Comparison of ENCODE assay signal across 8 cellular contexts in the genomic region with DNA sequence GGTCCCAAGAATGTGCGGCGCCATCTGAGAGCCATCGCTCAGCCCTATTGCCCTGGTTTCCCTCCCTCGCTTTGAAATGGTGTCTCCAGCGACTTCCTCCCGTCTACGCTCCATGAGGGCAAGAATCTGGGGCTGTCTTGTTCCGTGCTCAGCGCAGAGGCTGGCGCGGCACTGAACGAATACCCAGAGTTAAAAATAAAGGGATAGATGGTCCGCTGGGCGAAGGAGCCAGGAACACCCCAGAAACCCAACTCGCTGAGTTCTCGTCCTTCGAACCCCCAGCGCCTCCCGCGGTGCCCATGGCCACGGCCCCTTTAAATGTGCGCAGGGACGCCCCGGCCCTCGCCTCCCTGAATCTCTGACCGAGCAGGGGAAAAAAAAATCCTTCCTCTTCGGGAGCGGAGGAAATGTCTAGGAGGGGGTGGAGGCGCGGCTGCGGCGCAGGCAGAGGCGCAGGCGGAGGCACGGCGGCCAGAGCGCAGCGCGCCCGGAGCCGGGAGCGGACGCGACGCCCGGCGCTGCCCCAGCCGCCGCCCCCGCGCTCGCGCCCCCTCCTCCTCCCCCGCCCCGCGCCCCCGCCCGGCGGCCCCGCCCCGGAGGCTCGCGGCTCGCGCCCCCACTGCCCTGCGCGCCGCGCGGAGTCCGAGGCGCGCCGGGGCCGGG. TPM values are rescaled to one million over a fixed set of nuclear protein-coding genes. Genes with fewer than 3 reads are reported as not detected.
A peak's percentile ranks its signal among the peaks of the same experiment; 100 is the strongest.
DNase-seq lines count a peak whose midpoint lies in the region; ATAC-seq and TF ChIP-seq lines count a peak whose summit lies in the region.

No MANE protein-coding gene starts in this region.

- no peaks in the 10 kb centered on the region for H3K9me3 ChIP-seq in Panc1 (ENCODE audit: control insufficient read depth, insufficient read depth, low read depth, low read length)
- H3K9me3 ChIP-seq in esophagus (ENCODE audit: control insufficient read depth in 2 of 2, insufficient read depth in 1 of 2, low read depth in 1 of 2, low read length in 1 of 2): no peaks in the 10 kb centered on the region
- H3K9me3 ChIP-seq in lower lobe of right lung: no peaks in the 10 kb centered on the region
- H3K9me3 ChIP-seq in subcutaneous abdominal adipose tissue (ENCODE audit: control insufficient read depth in 5 of 5, low read length in 5 of 5): no peaks in the 10 kb centered on the region

- intact Hi-C loops in Panc1 (cut with micrococcal nuclease; ENCODE audit: unreplicated experiment): no loop called here
- intact Hi-C loops in lower lobe of right lung (cut with DNase I): no loop called here

- peak overlapping the region in 2 of 5 donors; percentile 17 to 44 for H3K9ac ChIP-seq in subcutaneous abdominal adipose tissue (ENCODE audit: low read length in 5 of 5)

- 5 to 9% methylated on average over 37 to 71 of the region's 75 CpGs for WGBS in esophagus, 2 donors

- H3K27ac ChIP-seq in Panc1 (ENCODE audit: low read length) (no peak overlapping the region), esophagus (ENCODE audit: low read depth in 2 of 2, low read length in 1 of 2) (peak overlapping the region in 1 of 2 donors; percentile 4), lower lobe of right lung (peak overlapping the region; percentile 76), subcutaneous abdominal adipose tissue (ENCODE audit: low read depth, low read length) (peak overlapping the region; percentile 78)

- no peaks in the 10 kb centered on the region for H3K4me1 ChIP-seq in Panc1 (ENCODE audit: control insufficient read depth, insufficient read depth, low read length)
- peaks cover 0 to 2% of the 10 kb centered on the region in 2 donors for H3K4me1 ChIP-seq in esophagus (ENCODE audit: control insufficient read depth in 2 of 2, insufficient read depth in 2 of 2, low read length in 1 of 2)
- H3K4me1 ChIP-seq in lower lobe of right lung: peaks cover 63% of the 10 kb centered on the region
- peaks cover 17 to 73% (median 40%) of the 10 kb centered on the region in 5 donors for H3K4me1 ChIP-seq in subcutaneous abdominal adipose tissue (ENCODE audit: control insufficient read depth in 5 of 5, insufficient read depth in 5 of 5, low read length in 5 of 5)

- POLR2A ChIA-PET in Panc1 (lab: Charles Lee): no interaction called here

- H3K27me3 ChIP-seq in Panc1 (ENCODE audit: control insufficient read depth, insufficient read depth, low read length): peaks cover 13% of the 10 kb centered on the region
- H3K27me3 ChIP-seq in esophagus (ENCODE audit: control insufficient read depth in 1 of 2, insufficient read depth in 2 of 2, low read length in 2 of 2): peaks cover 7 to 11% of the 10 kb centered on the region in 2 donors
- H3K27me3 ChIP-seq in lower lobe of right lung (ENCODE audit: low read depth): peaks cover 15% of the 10 kb centered on the region
- peaks cover 4 to 18% (median 10%) of the 10 kb centered on the region in 5 donors for H3K27me3 ChIP-seq in subcutaneous abdominal adipose tissue (ENCODE audit: control insufficient read depth in 5 of 5, insufficient read depth in 4 of 5, low read length in 5 of 5)

- H3K4me3 ChIP-seq in Panc1 (ENCODE audit: low read depth in 2 of 2, low read length in 2 of 2) (no peak overlapping the region), esophagus (ENCODE audit: low read depth in 1 of 2, low read length in 2 of 2) (peak overlapping the region; percentile 12 to 29), lower lobe of right lung (peak overlapping the region; percentile 72), subcutaneous abdominal adipose tissue (ENCODE audit: low read depth in 1 of 5, low read length in 5 of 5) (peak overlapping the region in 4 of 5 donors; percentile 63 to 82 (median 75))

- TF ChIP-seq CTCF in Panc1 (IDR thresholded peaks at IDR 0.05) (no peak), lower lobe of right lung (IDR thresholded peaks at IDR 0.05) (no peak)

- peak; percentile 58 for ATAC-seq in Panc1
- peak; percentile 47 to 56 for ATAC-seq in lower lobe of right lung
- no peak for ATAC-seq in HG02981 (IDR thresholded peaks at IDR 0.05; ENCODE audit: unreplicated experiment)
- ATAC-seq in GM19452 (IDR thresholded peaks at IDR 0.05; ENCODE audit: unreplicated experiment): no peak

- H3K36me3 ChIP-seq in Panc1 (ENCODE audit: control insufficient read depth, insufficient read depth, low read length) (no peaks in the 10 kb centered on the region), esophagus (ENCODE audit: control insufficient read depth in 2 of 2, insufficient read depth in 2 of 2, low read length in 1 of 2) (no peaks in the 10 kb centered on the region), lower lobe of right lung (no peaks in the 10 kb centered on the region), subcutaneous abdominal adipose tissue (ENCODE audit: control insufficient read depth in 5 of 5, insufficient read depth in 5 of 5, low read length in 5 of 5) (peaks cover 0 to 5% (median 0%) of the 10 kb centered on the region in 5 donors)

- DNase-seq in Panc1 (ENCODE audit: low read depth, low spot score): no peak
- peak; percentile 65 for DNase-seq in lower lobe of right lung
- DNase-seq in hepatic stellate cell (ENCODE audit: low spot score): no peak
- no peak for DNase-seq in nucleus accumbens (lab: John Stamatoyannopoulos, UW)

- no TSS peak for BruUV-seq in Panc1 (replicated peaks; lab: Mats Ljungman, UMichigan)

- CTCF ChIA-PET in Panc1 (lab: Charles Lee): no interaction called here

- in situ Hi-C loops in Panc1 (cut with HindIII; ENCODE audit: low pct_unique_long_range_greater_than_20kb, low sequenced_read_pairs): no loop called here

RNA-seq across cellular contexts. Expression of a gene that starts 8.6 kb away (rescaled TPM):
- 0.77 TPM for total RNA-seq in Panc1 (2021; ENCODE audit: unreplicated experiment)
- 0.16 TPM for polyA plus RNA-seq in Panc1 (2012; ENCODE audit: insufficient read length)
- 1 to 10 TPM; 1.7 TPM for polyA plus RNA-seq in esophagus
- 85.0 TPM for total RNA-seq in lower lobe of right lung

Comparison
In these comparisons a context has a peak if more than half of its experiments do, and no peak if none do; other contexts are left out.
1. ATAC-seq: peak in Panc1 (single experiment) and lower lobe of right lung (2 of 2); none in HG02981 (single experiment) and GM19452 (single experiment).
2. H3K4me3 ChIP-seq: peak in esophagus (2 of 2), lower lobe of right lung (single experiment) and subcutaneous abdominal adipose tissue (4 of 5); none in Panc1 (0 of 2).
3. RNA of a gene that starts 8.6 kb away (total RNA-seq): 85.0 TPM in lower lobe of right lung (single experiment); 0.77 TPM in Panc1 (single experiment); every median in the first group is over 10 times any median in the second.